ENCODE assay signal across 8 cellular contexts in genomic region chr16:69106491-69107291, GRCh38. TPM values are rescaled to one million over a fixed set of nuclear protein-coding genes. Genes with fewer than 3 reads are reported as not detected.
A peak's percentile ranks its signal among the peaks of the same experiment; 100 is the strongest.
DNase-seq lines count a peak whose midpoint lies in the region; ATAC-seq, FAIRE-seq and TF ChIP-seq lines count a peak whose summit lies in the region.

No MANE protein-coding gene starts in this region.

- H3K4me2 ChIP-seq in GM23248 (ENCODE audit: unreplicated experiment), result peak overlapping the region; percentile 77

- POLR2A ChIA-PET in A673 (lab: Charles Lee; ENCODE audit: low non-redundant PET), result no interaction called here

- DNase-seq in A673 (ENCODE audit: low spot score) (peak; percentile 26), GM23248 (peak; percentile 39), adipocyte (ENCODE audit: low read depth) (no peak), kidney (no peak), thoracic aorta (ENCODE audit: low spot score) (no peak), KBM-7 (no peak)
- DNase-seq in stimulated activated CD4-positive, alpha-beta T cell treated with anti-CD3 and anti-CD28 coated beads, Interleukin-4, amount 100 ng/mL, for 4 hours, result no peak

- H4K20me1 ChIP-seq in GM23248 (ENCODE audit: insufficient read depth), result no peaks in the 10 kb centered on the region

- no TSS peak for BruUV-seq in A673 (replicated peaks; lab: Mats Ljungman, UMichigan)

- H3K9me3 ChIP-seq in A673 (ENCODE audit: low read depth, low read length, poor library complexity, severe bottlenecking), result no peaks in the 10 kb centered on the region
- H3K9me3 ChIP-seq in GM23248 (ENCODE audit: low read depth), result no peaks in the 10 kb centered on the region
- H3K9me3 ChIP-seq in adipocyte (ENCODE audit: control insufficient read depth, low read length), result no peaks in the 10 kb centered on the region
- no peaks in the 10 kb centered on the region for H3K9me3 ChIP-seq in kidney (ENCODE audit: control insufficient read depth in 1 of 2, low read length in 2 of 2)
- no peaks in the 10 kb centered on the region for H3K9me3 ChIP-seq in thoracic aorta

- TF ChIP-seq CTCF in A673 (conservative IDR thresholded peaks at IDR 0.05; ENCODE audit: low read depth, low read length) (no peak), kidney (IDR thresholded peaks at IDR 0.05; ENCODE audit: borderline replicate concordance, extremely low read depth, insufficient read depth) (no peak), thoracic aorta (IDR thresholded peaks at IDR 0.05) (no peak)

- in situ Hi-C loops in GM23248 (cut with MboI) (loop anchor here (25.0 kb wide), 1 partner anchor 394 kb away; no protein-coding TSS in a partner anchor), KBM-7 (cut with MboI; ENCODE audit: low pct_unique_long_range_greater_than_20kb, low sequenced_read_pairs) (loop anchor here (25.0 kb wide), 1 partner anchor 194 kb away; no protein-coding TSS in a partner anchor)

- WGBS in GM23248 (ENCODE audit: low coverage in 1 of 2, low lambda C conversion rate in 2 of 2, missing lambda C conversion rate in 2 of 2), 2 experiments, result 1 to 2% methylated on average over 47 to 50 of the region's 54 CpGs

- FAIRE-seq in kidney (lab: Jason Lieb, UNC), result no peak

- H3K36me3 ChIP-seq in A673 (ENCODE audit: insufficient read depth, low read length, poor library complexity, severe bottlenecking) (no peaks in the 10 kb centered on the region), GM23248 (ENCODE audit: low read depth) (no peaks in the 10 kb centered on the region), adipocyte (ENCODE audit: control insufficient read depth, insufficient read depth, low read length, severe bottlenecking) (peaks cover 11% of the 10 kb centered on the region), kidney (ENCODE audit: control insufficient read depth in 1 of 2, insufficient read depth in 2 of 2, low read length in 2 of 2) (peaks cover 0 to 5% of the 10 kb centered on the region in 2 donors), thoracic aorta (peaks cover 14% of the 10 kb centered on the region)

- no peaks in the 10 kb centered on the region for H3F3A ChIP-seq in GM23248 (ENCODE audit: insufficient read depth)

- intact Hi-C loops in A673 (cut with micrococcal nuclease; ENCODE audit: unreplicated experiment) (loop anchor here (5.0 kb wide), 2 partner anchors 109 to 514 kb away; no protein-coding TSS in a partner anchor), kidney (cut with DNase I) (no loop called here)

- H3K9ac ChIP-seq in GM23248, result no peak overlapping the region
- no peak overlapping the region for H3K9ac ChIP-seq in adipocyte (ENCODE audit: low read length)
- H3K9ac ChIP-seq in kidney (ENCODE audit: low read length in 2 of 2), result no peak overlapping the region

- H3K27ac ChIP-seq in A673 (ENCODE audit: low read depth, low read length, poor library complexity, severe bottlenecking) (no peak overlapping the region), GM23248 (no peak overlapping the region), kidney (ENCODE audit: low read depth in 2 of 2, low read length in 2 of 2) (no peak overlapping the region), thoracic aorta (no peak overlapping the region)

- ATAC-seq in thoracic aorta (ENCODE audit: insufficient number of reproducible peaks, low FRiP score, low read depth), result no peak
- ATAC-seq in GM18519 (IDR thresholded peaks at IDR 0.05; ENCODE audit: low FRiP score, unreplicated experiment), result no peak

- CTCF ChIA-PET in A673 (lab: Charles Lee), result interaction anchor here (1.3 to 1.7 kb wide), 2 partner anchors 259 to 263 kb away, joined by 4 to 8 read pairs; no protein-coding TSS in a partner anchor

- H3K27me3 ChIP-seq in A673 (replicated peaks; ENCODE audit: insufficient read depth, low read depth, low read length, poor library complexity) (no peaks in the 10 kb centered on the region), GM23248 (replicated peaks; ENCODE audit: insufficient read depth) (no peaks in the 10 kb centered on the region), adipocyte (replicated peaks; ENCODE audit: control insufficient read depth, insufficient read depth, low read length) (no peaks in the 10 kb centered on the region), thoracic aorta (replicated peaks; ENCODE audit: insufficient read depth) (no peaks in the 10 kb centered on the region)

- H3K4me3 ChIP-seq in A673 (ENCODE audit: low read depth, low read length, poor library complexity, severe bottlenecking), result peak overlapping the region; percentile 66
- peak overlapping the region; percentile 77 for H3K4me3 ChIP-seq in GM23248
- H3K4me3 ChIP-seq in adipocyte (ENCODE audit: low read length), result peak overlapping the region; percentile 72
- peak overlapping the region; percentile 2 to 41 for H3K4me3 ChIP-seq in kidney (ENCODE audit: low read length in 2 of 2)
- peak overlapping the region; percentile 71 for H3K4me3 ChIP-seq in thoracic aorta

- no peaks in the 10 kb centered on the region for H3K79me2 ChIP-seq in GM23248 (ENCODE audit: insufficient read depth)

- H2AFZ ChIP-seq in GM23248, result no peak overlapping the region

- H3K4me1 ChIP-seq in A673 (ENCODE audit: insufficient read depth, low read length, poor library complexity, severe bottlenecking), result peaks cover 8% of the 10 kb centered on the region
- H3K4me1 ChIP-seq in GM23248 (ENCODE audit: insufficient read depth), result peaks cover 7% of the 10 kb centered on the region; the same call in 1 of the 2 replicates
- H3K4me1 ChIP-seq in adipocyte (ENCODE audit: control insufficient read depth, insufficient read depth, low read length), result peaks cover 20% of the 10 kb centered on the region
- H3K4me1 ChIP-seq in kidney (ENCODE audit: control insufficient read depth in 1 of 2, insufficient read depth in 1 of 2, low read depth in 1 of 2, low read length in 2 of 2), result peaks cover 0 to 18% of the 10 kb centered on the region in 2 donors
- H3K4me1 ChIP-seq in thoracic aorta (ENCODE audit: control insufficient read depth in 1 of 2, low read depth in 2 of 2), result peaks cover 22 to 29% of the 10 kb centered on the region in 2 donors

- no peaks in the 10 kb centered on the region for H3K9me2 ChIP-seq in GM23248 (ENCODE audit: insufficient read depth)

RNA-seq across cellular contexts. Expression of gene HAS3, which starts 1.2 kb away (rescaled TPM):
- 0.49 and 0.72 TPM in 2 replicates for total RNA-seq in A673 (2021)
- total RNA-seq in GM23248 (2014; rRNA removed; shearing (Covaris generic)), result 0.43 TPM in 1 of 2 replicates, not detected in the other
- 0.14 TPM in 1 of 2 replicates, not detected in the other for polyA plus RNA-seq in GM23248 (2016; fragmentation: Nextera tagmentation; extraction: Ambion mirVana)
- 2.1 TPM for total RNA-seq in kidney
- 0.34 TPM for polyA plus RNA-seq in kidney (ENCODE audit: insufficient read depth, low read depth, low replicate concordance)
- 1 to 10 TPM; 1.8 to 2.7 TPM for total RNA-seq in thoracic aorta

RNA-seq across cellular contexts. Expression of gene CHTF8, which starts 25.7 kb away (rescaled TPM):
- total RNA-seq in A673 (2021) (113 and 121 TPM in 2 replicates), kidney (124 TPM), thoracic aorta (10 to 100 TPM; 63.7 to 99.5 TPM)
- total RNA-seq in GM23248 (2014; rRNA removed; shearing (Covaris generic)), result 58.0 and 69.9 TPM in 2 replicates
- polyA plus RNA-seq in GM23248 (2016; fragmentation: Nextera tagmentation; extraction: Ambion mirVana) (56.7 and 57.7 TPM in 2 replicates), kidney (ENCODE audit: insufficient read depth, low read depth, low replicate concordance) (163 TPM)

RNA-seq across cellular contexts. Expression of gene UTP4, which starts 25.8 kb away (rescaled TPM):
- total RNA-seq in A673 (2021) (119 and 146 TPM in 2 replicates), kidney (41.7 TPM), thoracic aorta (10 to 100 TPM; 44.5 to 59.7 TPM)
- total RNA-seq in GM23248 (2014; rRNA removed; shearing (Covaris generic)), result 17.8 and 19.1 TPM in 2 replicates
- polyA plus RNA-seq in GM23248 (2016; fragmentation: Nextera tagmentation; extraction: Ambion mirVana) (54.8 and 55.8 TPM in 2 replicates), kidney (ENCODE audit: insufficient read depth, low read depth, low replicate concordance) (57.2 TPM)

Comparison
In these comparisons a context has a peak if more than half of its experiments do, and no peak if none do; other contexts are left out.
1. DNase-seq: peak in A673 (single experiment) and GM23248 (single experiment); none in adipocyte (single experiment), kidney (single experiment), thoracic aorta (single experiment), KBM-7 (single experiment) and stimulated activated CD4-positive, alpha-beta T cell treated with anti-CD3 and anti-CD28 coated beads, Interleukin-4, amount 100 ng/mL, for 4 hours (0 of 2).
2. H3K4me3 ChIP-seq: peak in every context shown above with its lines; median percentile 77 in GM23248; 72 in adipocyte; 71 in thoracic aorta; 66 in A673; 22 in kidney.